In the genomic region with DNA sequence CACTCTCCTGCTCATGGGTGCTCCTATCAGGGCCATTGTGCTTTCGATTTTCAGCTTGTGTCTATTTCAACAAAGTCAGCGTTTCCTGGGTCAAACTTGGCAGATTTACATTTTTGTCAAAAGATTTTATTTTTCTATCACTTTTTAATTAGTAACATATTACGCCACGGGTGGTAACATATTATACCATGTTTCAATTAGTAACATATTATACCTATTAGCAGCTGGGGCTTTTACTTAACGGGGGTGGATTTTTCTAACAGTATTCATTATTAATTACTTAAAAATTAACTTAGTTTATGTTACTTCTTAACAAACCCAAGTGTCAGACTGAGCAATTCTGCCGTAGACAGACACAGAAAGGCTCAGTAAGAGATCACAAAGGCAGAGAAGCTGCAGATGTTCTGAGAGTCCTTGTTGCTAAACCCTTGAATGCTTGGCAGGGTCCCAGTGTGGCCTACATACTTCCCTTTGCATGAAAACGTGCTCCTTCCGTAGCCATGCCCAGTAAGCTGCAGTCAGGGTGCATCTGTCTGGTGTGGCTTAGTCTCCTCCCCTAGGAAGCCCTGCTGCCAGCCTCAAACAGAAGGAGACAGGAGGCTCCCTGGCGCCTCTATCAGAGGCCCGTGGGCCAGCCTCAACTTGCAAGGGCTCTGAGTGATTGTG, we compare ENCODE assay signal across 11 cellular contexts.
DNase-seq lines count a peak whose midpoint lies in the region; ATAC-seq, FAIRE-seq and TF ChIP-seq lines count a peak whose summit lies in the region.
"Had no signal": no experiment of that assay in that cellular context is flagged by ENCODE, and none has a peak within 500 bp of the region (broad histone marks: within the 10 kb centered on the region; RNA-seq: fewer than 3 reads in every experiment).

No MANE protein-coding gene starts in this region.

- no peaks in the 10 kb centered on the region for H3K9me3 ChIP-seq in SK-N-SH
- no peaks in the 10 kb centered on the region for H3K9me3 ChIP-seq in thyroid gland
- H3K9me3 ChIP-seq: gastrocnemius medialis had no signal

- DNase-seq in SK-N-SH (no peak), bronchial epithelial cell (ENCODE audit: low read depth) (peak; percentile 6), thyroid gland (peak; percentile 9 to 18), GM20000 (ENCODE audit: low spot score) (no peak), NCI-H187 (lab: John Stamatoyannopoulos, UW) (no peak), NCI-H1417 (lab: John Stamatoyannopoulos, UW) (no peak)
- DNase-seq: C1 segment of cervical spinal cord, PC-9 had no signal

- CTCF ChIA-PET in SK-N-SH (lab: Yijun Ruan, JAX): no interaction called here

- H3K4me1 ChIP-seq in SK-N-SH (ENCODE audit: control insufficient read depth in 1 of 2, insufficient read depth in 2 of 2, low read depth in 1 of 2, low read length in 1 of 2): no peaks in the 10 kb centered on the region
- H3K4me1 ChIP-seq in thyroid gland: no peaks in the 10 kb centered on the region

- H2AFZ ChIP-seq in SK-N-SH (ENCODE audit: low read depth): 0 out of 2 replicates have a peak overlapping the region, but pooled peaks have one; percentile 8
- H2AFZ ChIP-seq: PC-9 had no signal

- H3K36me3 ChIP-seq in SK-N-SH (replicated peaks in 1 of 2; ENCODE audit: control insufficient read depth in 1 of 2, insufficient read depth in 2 of 2, low read length in 1 of 2): no peaks in the 10 kb centered on the region
- H3K36me3 ChIP-seq in bronchial epithelial cell (ENCODE audit: control insufficient read depth, insufficient read depth, low read length): no peaks in the 10 kb centered on the region
- no peaks in the 10 kb centered on the region for H3K36me3 ChIP-seq in thyroid gland
- H3K36me3 ChIP-seq: gastrocnemius medialis had no signal

- no peaks in the 10 kb centered on the region for H3F3A ChIP-seq in SK-N-SH (replicated peaks; ENCODE audit: insufficient read depth)

- H3K27ac ChIP-seq in SK-N-SH (ENCODE audit: low read depth in 2 of 2, low read length in 1 of 2) (no peak overlapping the region), thyroid gland (no peak overlapping the region)
- H3K27ac ChIP-seq: gastrocnemius medialis, PC-9 had no signal

- no peaks in the 10 kb centered on the region for H4K20me1 ChIP-seq in SK-N-SH (ENCODE audit: insufficient read depth)

- 18% methylated on average over 8 of the region's 10 CpGs for WGBS in SK-N-SH (ENCODE audit: low lambda C conversion rate)
- WGBS in thyroid gland, 2 donors: 64 to 75% methylated on average over 9 to 10 of the region's 10 CpGs

- POLR2A ChIA-PET in SK-N-SH (lab: Yijun Ruan, JAX): no interaction called here

- H3K9ac ChIP-seq in SK-N-SH: no peak overlapping the region

- TF ChIP-seq POLR2A in thyroid gland (IDR thresholded peaks at IDR 0.05): no peak

- H3K4me2 ChIP-seq in SK-N-SH: no peak overlapping the region
- H3K4me2 ChIP-seq: PC-9 had no signal

- ATAC-seq in SK-N-SH treated with all-trans-retinoic acid at 6 μM for 48 hours: no peak
- peak; percentile 72 for ATAC-seq in HG03175 (IDR thresholded peaks at IDR 0.05; ENCODE audit: unreplicated experiment)
- ATAC-seq: gastrocnemius medialis had no signal

- no peak for TF ChIP-seq RAD21 in SK-N-SH (IDR thresholded peaks at IDR 0.05; ENCODE audit: low read length)

- no peak for TF ChIP-seq CTCF in SK-N-SH (IDR thresholded peaks at IDR 0.05)
- no peak for TF ChIP-seq CTCF in bronchial epithelial cell (IDR thresholded peaks at IDR 0.05; ENCODE audit: insufficient read depth, low read length, severe bottlenecking)
- TF ChIP-seq CTCF in thyroid gland (IDR thresholded peaks at IDR 0.05): no peak
- TF ChIP-seq CTCF in GM20000 (IDR thresholded peaks at IDR 0.05; ENCODE audit: extremely low read depth, missing control alignments): no peak

- FAIRE-seq in bronchial epithelial cell (lab: Jason Lieb, UNC): no peak

- H3K27me3 ChIP-seq in SK-N-SH (ENCODE audit: insufficient read depth) (no peaks in the 10 kb centered on the region), bronchial epithelial cell (ENCODE audit: control insufficient read depth, insufficient read depth, low read length) (no peaks in the 10 kb centered on the region), thyroid gland (no peaks in the 10 kb centered on the region)
- H3K27me3 ChIP-seq: gastrocnemius medialis had no signal

- intact Hi-C loops in thyroid gland (cut with DNase I): no loop called here

- no peak for TF ChIP-seq EP300 in SK-N-SH (IDR thresholded peaks at IDR 0.05; ENCODE audit: borderline replicate concordance in 1 of 2, low read depth in 1 of 2, low read length in 1 of 2)

- H3K9me2 ChIP-seq in SK-N-SH: no peaks in the 10 kb centered on the region

- no peaks in the 10 kb centered on the region for H3K79me2 ChIP-seq in SK-N-SH (ENCODE audit: insufficient read depth)

- H3K4me3 ChIP-seq in SK-N-SH (ENCODE audit: low read depth in 2 of 2, low read length in 1 of 2) (no peak overlapping the region), bronchial epithelial cell (ENCODE audit: low read depth, low read length) (no peak overlapping the region), thyroid gland (replicated peaks in 1 of 3) (no peak overlapping the region)
- H3K4me3 ChIP-seq: gastrocnemius medialis, PC-9 had no signal

TF ChIP-seq in SK-N-SH, 30 proteins besides CTCF, POLR2A, EP300 and RAD21:
- TF ChIP-seq SMC3 (IDR thresholded peaks at IDR 0.05; ENCODE audit: low read depth, low read length) (no peak), NRF1 (IDR thresholded peaks at IDR 0.05; ENCODE audit: low read depth, low read length) (no peak), GABPA (IDR thresholded peaks at IDR 0.05; ENCODE audit: low read depth) (no peak), RCOR1 (IDR thresholded peaks at IDR 0.05; ENCODE audit: low read length) (no peak), SIN3A (IDR thresholded peaks at IDR 0.05; ENCODE audit: borderline replicate concordance, low read depth, low read length) (no peak), TAF1 (IDR thresholded peaks at IDR 0.05; ENCODE audit: borderline replicate concordance, low read depth, low read length) (no peak), GATA2 (CRISPR knock-in tag; IDR thresholded peaks at IDR 0.05) (no peak), FOXJ3 (CRISPR knock-in tag; IDR thresholded peaks at IDR 0.05) (no peak), RFX5 (IDR thresholded peaks at IDR 0.05; ENCODE audit: low read length) (no peak)
- TF ChIP-seq, protein P1, sequence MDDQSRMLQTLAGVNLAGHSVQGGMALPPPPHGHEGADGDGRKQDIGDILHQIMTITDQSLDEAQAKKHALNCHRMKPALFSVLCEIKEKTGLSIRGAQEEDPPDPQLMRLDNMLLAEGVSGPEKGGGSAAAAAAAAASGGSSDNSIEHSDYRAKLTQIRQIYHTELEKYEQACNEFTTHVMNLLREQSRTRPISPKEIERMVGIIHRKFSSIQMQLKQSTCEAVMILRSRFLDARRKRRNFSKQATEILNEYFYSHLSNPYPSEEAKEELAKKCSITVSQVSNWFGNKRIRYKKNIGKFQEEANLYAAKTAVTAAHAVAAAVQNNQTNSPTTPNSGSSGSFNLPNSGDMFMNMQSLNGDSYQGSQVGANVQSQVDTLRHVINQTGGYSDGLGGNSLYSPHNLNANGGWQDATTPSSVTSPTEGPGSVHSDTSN (IDR thresholded peaks at IDR 0.05): no peak

TF ChIP-seq in SK-N-SH treated with all-trans-retinoic acid at 6 μM for 48 hours, 23 proteins besides CTCF, POLR2A, EP300 and RAD21 (continues in another document):
- TF ChIP-seq PPARA (CRISPR knock-in tag; IDR thresholded peaks at IDR 0.05; ENCODE audit: borderline replicate concordance) (no peak), ZC3H10 (CRISPR knock-in tag; IDR thresholded peaks at IDR 0.05) (no peak), SNAI2 (CRISPR knock-in tag; IDR thresholded peaks at IDR 0.05) (no peak), ESRRG (CRISPR knock-in tag; IDR thresholded peaks at IDR 0.05) (no peak), ZFP3 (CRISPR knock-in tag; IDR thresholded peaks at IDR 0.05) (no peak), OSR1 (CRISPR knock-in tag; IDR thresholded peaks at IDR 0.05) (no peak), ZNF70 (CRISPR knock-in tag; IDR thresholded peaks at IDR 0.05) (no peak), ZFP30 (CRISPR knock-in tag; IDR thresholded peaks at IDR 0.05) (no peak), TOX (CRISPR knock-in tag; IDR thresholded peaks at IDR 0.05; ENCODE audit: borderline replicate concordance) (no peak)
- TF ChIP-seq, protein P2, sequence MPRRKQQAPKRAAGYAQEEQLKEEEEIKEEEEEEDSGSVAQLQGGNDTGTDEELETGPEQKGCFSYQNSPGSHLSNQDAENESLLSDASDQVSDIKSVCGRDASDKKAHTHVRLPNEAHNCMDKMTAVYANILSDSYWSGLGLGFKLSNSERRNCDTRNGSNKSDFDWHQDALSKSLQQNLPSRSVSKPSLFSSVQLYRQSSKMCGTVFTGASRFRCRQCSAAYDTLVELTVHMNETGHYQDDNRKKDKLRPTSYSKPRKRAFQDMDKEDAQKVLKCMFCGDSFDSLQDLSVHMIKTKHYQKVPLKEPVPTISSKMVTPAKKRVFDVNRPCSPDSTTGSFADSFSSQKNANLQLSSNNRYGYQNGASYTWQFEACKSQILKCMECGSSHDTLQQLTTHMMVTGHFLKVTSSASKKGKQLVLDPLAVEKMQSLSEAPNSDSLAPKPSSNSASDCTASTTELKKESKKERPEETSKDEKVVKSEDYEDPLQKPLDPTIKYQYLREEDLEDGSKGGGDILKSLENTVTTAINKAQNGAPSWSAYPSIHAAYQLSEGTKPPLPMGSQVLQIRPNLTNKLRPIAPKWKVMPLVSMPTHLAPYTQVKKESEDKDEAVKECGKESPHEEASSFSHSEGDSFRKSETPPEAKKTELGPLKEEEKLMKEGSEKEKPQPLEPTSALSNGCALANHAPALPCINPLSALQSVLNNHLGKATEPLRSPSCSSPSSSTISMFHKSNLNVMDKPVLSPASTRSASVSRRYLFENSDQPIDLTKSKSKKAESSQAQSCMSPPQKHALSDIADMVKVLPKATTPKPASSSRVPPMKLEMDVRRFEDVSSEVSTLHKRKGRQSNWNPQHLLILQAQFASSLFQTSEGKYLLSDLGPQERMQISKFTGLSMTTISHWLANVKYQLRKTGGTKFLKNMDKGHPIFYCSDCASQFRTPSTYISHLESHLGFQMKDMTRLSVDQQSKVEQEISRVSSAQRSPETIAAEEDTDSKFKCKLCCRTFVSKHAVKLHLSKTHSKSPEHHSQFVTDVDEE (CRISPR knock-in tag; IDR thresholded peaks at IDR 0.05): no peak
- TF ChIP-seq, protein P3, sequence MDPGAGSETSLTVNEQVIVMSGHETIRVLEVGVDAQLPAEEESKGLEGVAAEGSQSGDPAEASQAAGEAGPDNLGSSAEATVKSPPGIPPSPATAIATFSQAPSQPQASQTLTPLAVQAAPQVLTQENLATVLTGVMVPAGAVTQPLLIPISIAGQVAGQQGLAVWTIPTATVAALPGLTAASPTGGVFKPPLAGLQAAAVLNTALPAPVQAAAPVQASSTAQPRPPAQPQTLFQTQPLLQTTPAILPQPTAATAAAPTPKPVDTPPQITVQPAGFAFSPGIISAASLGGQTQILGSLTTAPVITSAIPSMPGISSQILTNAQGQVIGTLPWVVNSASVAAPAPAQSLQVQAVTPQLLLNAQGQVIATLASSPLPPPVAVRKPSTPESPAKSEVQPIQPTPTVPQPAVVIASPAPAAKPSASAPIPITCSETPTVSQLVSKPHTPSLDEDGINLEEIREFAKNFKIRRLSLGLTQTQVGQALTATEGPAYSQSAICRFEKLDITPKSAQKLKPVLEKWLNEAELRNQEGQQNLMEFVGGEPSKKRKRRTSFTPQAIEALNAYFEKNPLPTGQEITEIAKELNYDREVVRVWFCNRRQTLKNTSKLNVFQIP (CRISPR knock-in tag; IDR thresholded peaks at IDR 0.05; ENCODE audit: borderline replicate concordance, low read depth): no peak

Comparison
In these comparisons a context has a peak if more than half of its experiments do, and no peak if none do; other contexts are left out.
1. DNase-seq: peak in bronchial epithelial cell (single experiment) and thyroid gland (2 of 2); none in SK-N-SH (single experiment), GM20000 (single experiment), NCI-H187 (0 of 2) and NCI-H1417 (0 of 3).